ENCODE assay signal across 8 cellular contexts in the genomic region with DNA sequence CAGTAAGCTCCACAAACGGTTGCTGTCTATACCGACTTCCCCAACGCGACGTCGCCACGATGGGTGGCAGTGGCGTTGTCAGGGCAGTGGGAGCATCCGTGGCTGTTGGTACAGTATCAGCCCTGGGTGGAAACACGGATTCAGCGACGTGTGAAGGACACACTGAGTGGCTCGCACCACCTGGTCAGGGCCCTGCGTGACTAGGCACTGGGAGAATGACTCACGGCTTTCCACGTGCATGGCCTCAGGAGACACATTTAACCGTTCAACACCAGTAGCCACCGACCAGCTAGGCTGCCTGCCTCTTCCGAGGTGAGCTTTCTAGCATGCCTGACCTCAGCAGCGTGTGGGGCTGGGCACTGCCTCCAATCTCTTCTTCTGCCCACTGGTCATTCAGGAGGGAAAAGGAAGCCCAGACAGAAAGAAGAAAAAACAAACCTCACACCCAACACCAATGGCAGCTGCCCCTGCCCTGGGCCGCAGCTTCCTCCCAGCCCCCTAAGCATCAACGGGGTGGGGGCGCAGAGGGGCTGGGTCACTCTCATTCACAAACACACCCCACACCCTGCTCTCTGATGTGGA. TPM values are rescaled to one million over a fixed set of nuclear protein-coding genes. Genes with fewer than 3 reads are reported as not detected.
DNase-seq lines count a peak whose midpoint lies in the region; ATAC-seq, FAIRE-seq and TF ChIP-seq lines count a peak whose summit lies in the region.

No MANE protein-coding gene starts in this region.

- in situ Hi-C loops in ACHN (cut with HindIII; ENCODE audit: low pct_ligation_motif_present, low pct_unique_long_range_greater_than_20kb, low sequenced_read_pairs): no loop called here

- H3K27ac ChIP-seq in foreskin keratinocyte: peak overlapping the region; percentile 80
- H3K27ac ChIP-seq in pancreas: peak overlapping the region; percentile 25 to 92 (median 80)

- peaks cover 63% of the 10 kb centered on the region for H3K4me1 ChIP-seq in foreskin keratinocyte
- peaks cover 63 to 64% (median 63%) of the 10 kb centered on the region in 3 donors for H3K4me1 ChIP-seq in pancreas

- no peaks in the 10 kb centered on the region for H3K9me3 ChIP-seq in pancreas

- FAIRE-seq in pancreas (lab: Jason Lieb, UNC): no peak

- intact Hi-C loops in pancreas (cut with DNase I): no loop called here

- DNase-seq in ACHN (peak; percentile 97), foreskin keratinocyte (peak in 1 of 2 donors; percentile 85), pancreas (peak in 4 of 6 donors; percentile 60 to 74 (median 68)), T-helper 9 cell (no peak)
- peak; percentile 72 to 73 for DNase-seq in activated T-cell treated with anti-CD3 and anti-CD28 coated beads, Interleukin-2, amount 50 U/mL, for 48 hours

- peaks cover 4 to 52% (median 29%) of the 10 kb centered on the region in 3 donors for H3K36me3 ChIP-seq in pancreas

- ATAC-seq in HG03442 (IDR thresholded peaks at IDR 0.05; ENCODE audit: unreplicated experiment) (peak; percentile 28), foreskin keratinocyte (peak; percentile 28), pancreas (peak; percentile 41 to 49 (median 48)), GM19455 (IDR thresholded peaks at IDR 0.05; ENCODE audit: unreplicated experiment) (no peak), GM18861 (IDR thresholded peaks at IDR 0.05; ENCODE audit: unreplicated experiment) (no peak)

- WGBS in pancreas, 2 donors: 24 to 27% methylated on average over 23 of the region's 23 CpGs

- H3K27me3 ChIP-seq in foreskin keratinocyte (no peaks in the 10 kb centered on the region), pancreas (no peaks in the 10 kb centered on the region)

- no peak overlapping the region for H3K4me3 ChIP-seq in pancreas

- TF ChIP-seq CTCF in foreskin keratinocyte (conservative IDR thresholded peaks at IDR 0.05) (no peak), pancreas (IDR thresholded peaks at IDR 0.05) (no peak)

RNA-seq across cellular contexts. Expression of a gene that starts 59.0 kb away (rescaled TPM):
- total RNA-seq in foreskin keratinocyte: 926 and 995 TPM in 2 replicates
- 295 and 315 TPM in 2 replicates for polyA plus RNA-seq in foreskin keratinocyte
- 100 to 1,000 TPM; 259 to 554 (median 412) TPM for total RNA-seq in pancreas
- polyA plus RNA-seq in pancreas: 100 to 1,000 TPM in 1 of 2 donors, 10 to 100 TPM in 1; 80.9 to 152 TPM

Comparison
In these comparisons a context has a peak if more than half of its experiments do, and no peak if none do; other contexts are left out.
1. ATAC-seq: peak in HG03442 (single experiment), foreskin keratinocyte (single experiment) and pancreas (4 of 4); none in GM19455 (single experiment) and GM18861 (single experiment).